In the genomic region with DNA sequence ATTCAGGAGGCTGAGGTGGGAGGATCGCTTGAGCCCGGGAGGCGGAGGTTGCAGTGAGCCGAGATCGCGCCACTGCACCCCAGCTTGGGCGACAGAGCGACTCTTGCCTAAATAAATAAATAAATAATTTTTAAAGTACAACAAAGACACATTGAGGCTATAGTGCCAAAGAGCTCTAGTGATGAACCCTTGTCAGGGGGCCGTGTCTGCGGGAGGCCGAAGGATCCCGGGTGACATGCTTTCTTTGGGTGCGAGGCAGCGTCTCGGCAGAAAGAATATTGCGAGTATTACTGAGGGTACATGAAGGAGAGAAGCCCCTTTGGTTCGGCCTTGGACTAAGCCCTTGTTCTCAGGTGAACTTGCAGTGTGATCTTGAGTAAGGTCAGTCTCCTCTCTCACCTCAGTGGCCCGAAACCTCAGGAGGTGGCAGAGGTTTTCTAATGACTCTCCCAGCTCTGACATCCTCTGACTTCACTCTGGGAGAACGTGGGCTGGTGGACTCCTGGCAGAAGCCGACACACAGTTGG, we compare ENCODE assay signal across 8 cellular contexts. TPM values are rescaled to one million over a fixed set of nuclear protein-coding genes. Genes with fewer than 3 reads are reported as not detected.
DNase-seq lines count a peak whose midpoint lies in the region; ATAC-seq, FAIRE-seq and TF ChIP-seq lines count a peak whose summit lies in the region.

No MANE protein-coding gene starts in this region.

- ATAC-seq in effector memory CD8-positive, alpha-beta T cell (replicated peaks), result no peak
- ATAC-seq in GM21390 (IDR thresholded peaks at IDR 0.05; ENCODE audit: unreplicated experiment), result no peak

- H3K4me3 ChIP-seq in MM.1S (ENCODE audit: low read length) (peak overlapping the region; percentile 88), neural cell (ENCODE audit: low read length) (peak overlapping the region; percentile 95)

- peak overlapping the region; percentile 93 for H3K4me2 ChIP-seq in MM.1S (ENCODE audit: low read depth, low read length)
- H3K4me2 ChIP-seq in neural cell (ENCODE audit: low read length), result peak overlapping the region; percentile 30

- intact Hi-C loops in CD14-positive monocyte (cut with micrococcal nuclease), result loop anchor here (10.0 kb wide), 1 partner anchor 128 kb away; a partner anchor contains a TSS

- H3K4me3 Mint-ChIP-seq in CD14-positive monocyte, result peak overlapping the region; percentile 79 to 94
- peak overlapping the region; percentile 82 to 86 for H3K4me3 Mint-ChIP-seq in effector memory CD8-positive, alpha-beta T cell

- H3K9me3 Mint-ChIP-seq in CD14-positive monocyte, result no peaks in the 10 kb centered on the region
- H3K9me3 Mint-ChIP-seq in effector memory CD8-positive, alpha-beta T cell, result no peaks in the 10 kb centered on the region

- no peaks in the 10 kb centered on the region for H3K27me3 ChIP-seq in MM.1S (replicated peaks; ENCODE audit: insufficient read depth, low read length)
- H3K27me3 ChIP-seq in neural cell (ENCODE audit: insufficient read depth, low read depth, low read length), result no peaks in the 10 kb centered on the region

- no peak for TF ChIP-seq RAD21 in neural cell (conservative IDR thresholded peaks at IDR 0.05)

- H3K9ac ChIP-seq in MM.1S (ENCODE audit: low read length) (no peak overlapping the region; the same call in 1 of the 2 replicates), neural cell (ENCODE audit: low read length) (peak overlapping the region; percentile 80)

- H3F3A ChIP-seq in MM.1S (ENCODE audit: insufficient read depth, low read length) (no peaks in the 10 kb centered on the region), neural cell (ENCODE audit: insufficient read depth, low read length, poor library complexity, severe bottlenecking) (no peaks in the 10 kb centered on the region)

- peak overlapping the region in 1 of 7 donors; percentile 73 for H3K27ac Mint-ChIP-seq in CD14-positive monocyte
- peak overlapping the region in 1 of 2 donors; percentile 73 for H3K27ac Mint-ChIP-seq in effector memory CD8-positive, alpha-beta T cell

- no peaks in the 10 kb centered on the region for H3K9me2 ChIP-seq in MM.1S (replicated peaks; ENCODE audit: insufficient read depth, low read length)
- no peaks in the 10 kb centered on the region for H3K9me2 ChIP-seq in neural cell (ENCODE audit: insufficient read depth, low read length)

- H3K9me3 ChIP-seq in MM.1S (replicated peaks; ENCODE audit: insufficient read depth, low read length) (no peaks in the 10 kb centered on the region), neural cell (ENCODE audit: low read length) (no peaks in the 10 kb centered on the region)

- no peak overlapping the region for H3K27ac ChIP-seq in MM.1S (ENCODE audit: low read length)
- peak overlapping the region; percentile 50 for H3K27ac ChIP-seq in neural cell (ENCODE audit: low read length)

- no peaks in the 10 kb centered on the region for H3K36me3 Mint-ChIP-seq in CD14-positive monocyte
- peaks cover 4% of the 10 kb centered on the region for H3K36me3 Mint-ChIP-seq in effector memory CD8-positive, alpha-beta T cell (ENCODE audit: insufficient read depth)

- H3K4me1 ChIP-seq in MM.1S (ENCODE audit: low read length), result peaks cover 4% of the 10 kb centered on the region

- peaks cover 28% of the 10 kb centered on the region for H3K4me1 Mint-ChIP-seq in CD14-positive monocyte
- H3K4me1 Mint-ChIP-seq in effector memory CD8-positive, alpha-beta T cell (ENCODE audit: low read depth in 2 of 2), result peaks cover 14 to 22% of the 10 kb centered on the region in 2 donors

- H4K20me1 ChIP-seq in MM.1S (ENCODE audit: insufficient read depth, low read length) (no peaks in the 10 kb centered on the region), neural cell (ENCODE audit: insufficient read depth) (no peaks in the 10 kb centered on the region)

- no peak for TF ChIP-seq POLR2A in H54 (IDR thresholded peaks at IDR 0.05; ENCODE audit: low read depth, low read length)

- no peak for TF ChIP-seq EP300 in neural cell (conservative IDR thresholded peaks at IDR 0.05; ENCODE audit: poor library complexity, severe bottlenecking)

- no peak for FAIRE-seq in H54 (lab: Jason Lieb, UNC)

- TF ChIP-seq CTCF in CD14-positive monocyte (IDR thresholded peaks at IDR 0.05) (no peak), MM.1S (IDR thresholded peaks at IDR 0.05; ENCODE audit: low read length) (no peak), neural cell (IDR thresholded peaks at IDR 0.05; ENCODE audit: poor library complexity, severe bottlenecking) (no peak)

- 0 out of 2 replicates have a peak, but pooled peaks cover 5% of the 10 kb centered on the region for H3K79me2 ChIP-seq in MM.1S (ENCODE audit: low read length)
- peaks cover 25% of the 10 kb centered on the region for H3K79me2 ChIP-seq in neural cell (replicated peaks; ENCODE audit: insufficient read depth, low read length)

- H2AFZ ChIP-seq in MM.1S (ENCODE audit: low read length) (peak overlapping the region; percentile 87), neural cell (ENCODE audit: low read depth, low read length) (peak overlapping the region; percentile 63)

- H3K36me3 ChIP-seq in MM.1S (replicated peaks; ENCODE audit: insufficient read depth, low read length) (no peaks in the 10 kb centered on the region), neural cell (ENCODE audit: insufficient read depth, low read length) (no peaks in the 10 kb centered on the region)

- DNase-seq in CD14-positive monocyte (ENCODE audit: low spot score) (no peak), MM.1S (no peak), NCI-H748 (lab: John Stamatoyannopoulos, UW; ENCODE audit: unreplicated experiment) (no peak), H54 (ENCODE audit: insufficient read length, low spot score) (no peak), middle frontal gyrus (ENCODE audit: extremely low spot score, low spot score) (no peak)
- no peak for DNase-seq in effector memory CD8-positive, alpha-beta T cell

- H3K27me3 Mint-ChIP-seq in CD14-positive monocyte (ENCODE audit: low read depth in 3 of 3), result peaks cover 6 to 8% (median 8%) of the 10 kb centered on the region in 3 donors
- H3K27me3 Mint-ChIP-seq in effector memory CD8-positive, alpha-beta T cell, result peaks cover 14 to 24% of the 10 kb centered on the region in 2 donors

TF ChIP-seq in neural cell, 6 proteins besides CTCF, POLR2A, EP300 and RAD21:
- no peak for TF ChIP-seq TAF1 (IDR thresholded peaks at IDR 0.05; ENCODE audit: low read depth)
- TF ChIP-seq POLR2AphosphoS5 (IDR thresholded peaks at IDR 0.05), result no peak
- no peak for TF ChIP-seq EZH2 (IDR thresholded peaks at IDR 0.05; ENCODE audit: borderline replicate concordance, insufficient read depth, low read length, poor library complexity, severe bottlenecking)
- TF ChIP-seq, protein P1, sequence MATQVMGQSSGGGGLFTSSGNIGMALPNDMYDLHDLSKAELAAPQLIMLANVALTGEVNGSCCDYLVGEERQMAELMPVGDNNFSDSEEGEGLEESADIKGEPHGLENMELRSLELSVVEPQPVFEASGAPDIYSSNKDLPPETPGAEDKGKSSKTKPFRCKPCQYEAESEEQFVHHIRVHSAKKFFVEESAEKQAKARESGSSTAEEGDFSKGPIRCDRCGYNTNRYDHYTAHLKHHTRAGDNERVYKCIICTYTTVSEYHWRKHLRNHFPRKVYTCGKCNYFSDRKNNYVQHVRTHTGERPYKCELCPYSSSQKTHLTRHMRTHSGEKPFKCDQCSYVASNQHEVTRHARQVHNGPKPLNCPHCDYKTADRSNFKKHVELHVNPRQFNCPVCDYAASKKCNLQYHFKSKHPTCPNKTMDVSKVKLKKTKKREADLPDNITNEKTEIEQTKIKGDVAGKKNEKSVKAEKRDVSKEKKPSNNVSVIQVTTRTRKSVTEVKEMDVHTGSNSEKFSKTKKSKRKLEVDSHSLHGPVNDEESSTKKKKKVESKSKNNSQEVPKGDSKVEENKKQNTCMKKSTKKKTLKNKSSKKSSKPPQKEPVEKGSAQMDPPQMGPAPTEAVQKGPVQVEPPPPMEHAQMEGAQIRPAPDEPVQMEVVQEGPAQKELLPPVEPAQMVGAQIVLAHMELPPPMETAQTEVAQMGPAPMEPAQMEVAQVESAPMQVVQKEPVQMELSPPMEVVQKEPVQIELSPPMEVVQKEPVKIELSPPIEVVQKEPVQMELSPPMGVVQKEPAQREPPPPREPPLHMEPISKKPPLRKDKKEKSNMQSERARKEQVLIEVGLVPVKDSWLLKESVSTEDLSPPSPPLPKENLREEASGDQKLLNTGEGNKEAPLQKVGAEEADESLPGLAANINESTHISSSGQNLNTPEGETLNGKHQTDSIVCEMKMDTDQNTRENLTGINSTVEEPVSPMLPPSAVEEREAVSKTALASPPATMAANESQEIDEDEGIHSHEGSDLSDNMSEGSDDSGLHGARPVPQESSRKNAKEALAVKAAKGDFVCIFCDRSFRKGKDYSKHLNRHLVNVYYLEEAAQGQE (IDR thresholded peaks at IDR 0.05; ENCODE audit: borderline replicate concordance), result no peak
- TF ChIP-seq SMC3 (conservative IDR thresholded peaks at IDR 0.05; ENCODE audit: poor library complexity), result no peak
- TF ChIP-seq MXI1 (conservative IDR thresholded peaks at IDR 0.05; ENCODE audit: poor library complexity, severe bottlenecking), result no peak

RNA-seq across cellular contexts. Expression of a gene that starts 0.4 kb away (rescaled TPM):
- polyA plus RNA-seq in CD14-positive monocyte (1 to 10 TPM; 5.1 to 5.2 TPM), neural cell (6.9 and 10.2 TPM in 2 replicates)
- polyA minus RNA-seq in neural cell, result 16.7 and 17.8 TPM in 2 replicates
